ENCODE assay signal across 7 cellular contexts in genomic region chr9:135500525-135501260, GRCh38. TPM values are rescaled to one million over a fixed set of nuclear protein-coding genes. Genes with fewer than 3 reads are reported as not detected.
DNase-seq lines count a peak whose midpoint lies in the region; ATAC-seq, FAIRE-seq and TF ChIP-seq lines count a peak whose summit lies in the region.

Gene MRPS2 (plus strand): TSS chr9:135500682. CDS start chr9:135500711, 29 bp downstream.

- H3K27me3 Mint-ChIP-seq in brain = peaks cover 4% of the 10 kb centered on the region

- peak within 1 kb of the TSS; percentile 95 for H3K4me2 ChIP-seq in skeletal muscle satellite cell (ENCODE audit: low read length)

- peak; percentile 66; the same call in 1 of the 2 replicates for TF ChIP-seq POLR2A in GM12891 (IDR thresholded peaks at IDR 0.05; ENCODE audit: low read depth, low read length)

- peak; percentile 76 for ATAC-seq in HG02763 (IDR thresholded peaks at IDR 0.05; ENCODE audit: unreplicated experiment)

- H3K27ac ChIP-seq in iPS-18a (ENCODE audit: low read length) = peak within 1 kb of the TSS; percentile 64

- H3K9me3 Mint-ChIP-seq in brain = no peaks in the 10 kb centered on the region

- DNase-seq in GM12891 (ENCODE audit: insufficient read length, low spot score) (peak; percentile 97), NCI-H146 (lab: John Stamatoyannopoulos, UW) (peak; percentile 80), UCSD-AML1 (lab: John Stamatoyannopoulos, UW; ENCODE audit: unreplicated experiment) (peak; percentile 90)

- peaks cover 24% of the 10 kb centered on the region for H3K4me1 Mint-ChIP-seq in brain

- H3K4me3 ChIP-seq in iPS-18a (ENCODE audit: low read length) = peak within 1 kb of the TSS; percentile 84
- H3K4me3 ChIP-seq in skeletal muscle satellite cell (ENCODE audit: low read length) = peak within 1 kb of the TSS; percentile 91

- FAIRE-seq in GM12891 (lab: Jason Lieb, UNC) = peak; percentile 97

- H3K4me1 ChIP-seq in iPS-18a (ENCODE audit: control insufficient read depth, low read depth, low read length) (peaks cover 8% of the 10 kb centered on the region), skeletal muscle satellite cell (ENCODE audit: control insufficient read depth, insufficient read depth, low read length) (peaks cover 8% of the 10 kb centered on the region)

- peak; percentile 70 to 85 for TF ChIP-seq CTCF in brain (conservative IDR thresholded peaks at IDR 0.05)

- H3K36me3 Mint-ChIP-seq in brain = peaks cover 20% of the 10 kb centered on the region

- H3K4me3 Mint-ChIP-seq in brain = peak within 1 kb of the TSS; percentile 89 to 92 (median 91)

- H3K9ac ChIP-seq in iPS-18a (ENCODE audit: low read length) (peak within 1 kb of the TSS; percentile 88), skeletal muscle satellite cell (ENCODE audit: low read depth, low read length) (peak within 1 kb of the TSS; percentile 99)

- H3K36me3 ChIP-seq in iPS-18a (ENCODE audit: control insufficient read depth, low read depth, low read length) = peaks cover 35% of the 10 kb centered on the region
- H3K36me3 ChIP-seq in skeletal muscle satellite cell (ENCODE audit: insufficient read depth, low read length) = peaks cover 32% of the 10 kb centered on the region

- peak within 1 kb of the TSS in 4 of 5 experiments; percentile 86 to 96 (median 91) for H3K27ac Mint-ChIP-seq in brain

- H3K9me3 ChIP-seq in iPS-18a (ENCODE audit: control insufficient read depth, low read depth, low read length) (no peaks in the 10 kb centered on the region), skeletal muscle satellite cell (replicated peaks; ENCODE audit: low read length) (no peaks in the 10 kb centered on the region)

- H3K27me3 ChIP-seq in iPS-18a (ENCODE audit: control insufficient read depth, insufficient read depth, low read length) (peaks cover 5% of the 10 kb centered on the region), skeletal muscle satellite cell (ENCODE audit: control insufficient read depth, insufficient read depth, low read length) (peaks cover 4% of the 10 kb centered on the region)

TF ChIP-seq in GM12891, 5 proteins besides CTCF, POLR2A, EP300 and RAD21:
- no peak for TF ChIP-seq SPI1 (IDR thresholded peaks at IDR 0.05; ENCODE audit: low read depth, low read length)
- TF ChIP-seq POLR2AphosphoS5 (IDR thresholded peaks at IDR 0.05; ENCODE audit: low read depth, low read length) = peak; percentile 75
- TF ChIP-seq TAF1 (IDR thresholded peaks at IDR 0.05; ENCODE audit: low read depth, low read length) = peak; percentile 81
- TF ChIP-seq PAX5 (IDR thresholded peaks at IDR 0.05; ENCODE audit: insufficient read depth, low read length, severe bottlenecking) = peak; percentile 48
- TF ChIP-seq POU2F2 (IDR thresholded peaks at IDR 0.05; ENCODE audit: low read depth, low read length) = peak; percentile 53; the same call in 1 of the 2 replicates
TF ChIP-seq in GM12891: peak in this region for 4.

RNA-seq across cellular contexts. Expression of gene MRPS2, which starts in this region (rescaled TPM):
- 52.9 TPM for polyA plus RNA-seq in GM12891 (2012; ENCODE audit: low read depth, missing spikeins)
- 64.0 TPM for polyA plus RNA-seq in brain (ENCODE audit: insufficient read depth, low read depth, low replicate concordance)
- total RNA-seq in skeletal muscle satellite cell (2012; rRNA removed) = 26.6 and 32.8 TPM in 2 replicates

Comparison
In these comparisons a context has a peak if more than half of its experiments do, and no peak if none do; other contexts are left out.
1. Peak in every context shown above with its lines: DNase-seq, ATAC-seq, H3K4me3 ChIP-seq and H3K27ac ChIP-seq.